1 cellular context compared by ENCODE assay signal in genomic region chr11:85705805-85706204, GRCh38.
TF ChIP-seq lines count a peak whose summit lies in the region.

No MANE protein-coding gene starts in this region.

TF ChIP-seq in SK-N-SH treated with all-trans-retinoic acid at 6 μM for 48 hours, 23 proteins besides CTCF, POLR2A, EP300 and RAD21 (continued from another document):
- no peak for TF ChIP-seq TSHZ2 (CRISPR knock-in tag; IDR thresholded peaks at IDR 0.05)
- TF ChIP-seq ZNF565 (CRISPR knock-in tag; conservative IDR thresholded peaks at IDR 0.05; ENCODE audit: low read depth), result no peak
- TF ChIP-seq BACH2 (CRISPR knock-in tag; IDR thresholded peaks at IDR 0.05; ENCODE audit: borderline replicate concordance), result no peak
TF ChIP-seq in SK-N-SH treated with all-trans-retinoic acid at 6 μM for 48 hours: peak in this region for 1.
